7 cellular contexts compared by ENCODE assay signal in genomic region chr17:49557204-49558024, GRCh38. TPM values are rescaled to one million over a fixed set of nuclear protein-coding genes. Genes with fewer than 3 reads are reported as not detected.
DNase-seq lines count a peak whose midpoint lies in the region; ATAC-seq, FAIRE-seq and TF ChIP-seq lines count a peak whose summit lies in the region.

No MANE protein-coding gene starts in this region.

- H4K20me1 ChIP-seq in HepG2 (ENCODE audit: insufficient read depth, low read length): no peaks in the 10 kb centered on the region

- WGBS in HepG2 (ENCODE audit: low lambda C conversion rate): 9% methylated on average over 13 of the region's 13 CpGs

- H3K4me1 ChIP-seq in Panc1 (ENCODE audit: control insufficient read depth, insufficient read depth, low read length) (peaks cover 4% of the 10 kb centered on the region; the same call in 1 of the 2 replicates), HepG2 (ENCODE audit: insufficient read depth, low read length) (peaks cover 37% of the 10 kb centered on the region)

- TF ChIP-seq RAD21 in HepG2 (CRISPR knock-in tag; IDR thresholded peaks at IDR 0.05): no peak

- TF ChIP-seq CTCF in Panc1 (IDR thresholded peaks at IDR 0.05): peak; percentile 87
- TF ChIP-seq CTCF in cardiac fibroblast (IDR thresholded peaks at IDR 0.05; ENCODE audit: low read depth, low read length): peak; percentile 69
- TF ChIP-seq CTCF in HepG2 (CRISPR knock-in tag; IDR thresholded peaks at IDR 0.05): peak; percentile 86

- H3K79me2 ChIP-seq in HepG2 (ENCODE audit: insufficient read depth, low read length): no peaks in the 10 kb centered on the region

- no peak overlapping the region for H3K4me3 ChIP-seq in Panc1 (ENCODE audit: low read depth in 2 of 2, low read length in 2 of 2)
- H3K4me3 ChIP-seq in cardiac fibroblast (replicated peaks in 1 of 2; ENCODE audit: low read depth in 2 of 2, low read length in 2 of 2): no peak overlapping the region
- H3K4me3 ChIP-seq in HepG2 (replicated peaks in 1 of 3; ENCODE audit: insufficient read depth in 1 of 3, low read depth in 2 of 3, low read length in 3 of 3): no peak overlapping the region

- H3K36me3 ChIP-seq in Panc1 (ENCODE audit: control insufficient read depth, insufficient read depth, low read length): no peaks in the 10 kb centered on the region
- H3K36me3 ChIP-seq in HepG2 (replicated peaks in 1 of 2; ENCODE audit: control insufficient read depth in 1 of 2, insufficient read depth in 2 of 2, low read length in 2 of 2): no peaks in the 10 kb centered on the region

- H3K4me2 ChIP-seq in HepG2 (ENCODE audit: low read depth, low read length): no peak overlapping the region

- no peak overlapping the region for H2AFZ ChIP-seq in HepG2 (ENCODE audit: low read length)

- intact Hi-C loops in Panc1 (cut with micrococcal nuclease; ENCODE audit: unreplicated experiment): loop anchor here (2.0 kb wide), 2 partner anchors 121 to 151 kb away; no protein-coding TSS in a partner anchor
- intact Hi-C loops in HepG2 (cut with micrococcal nuclease; ENCODE audit: unreplicated experiment): loop anchor here (1.0 to 10.0 kb wide), 3 partner anchors 43 to 243 kb away; no protein-coding TSS in a partner anchor

- POLR2A ChIA-PET in Panc1 (lab: Charles Lee) (no interaction called here), HepG2 (lab: Yijun Ruan, JAX) (interaction anchor here (1.0 kb wide), 2 partner anchors 60 to 143 kb away, joined by 3 to 6 read pairs; partner anchors contain the start of gene PHB1)

- in situ Hi-C loops in Panc1 (cut with HindIII; ENCODE audit: low pct_unique_long_range_greater_than_20kb, low sequenced_read_pairs) (no loop called here), HepG2 (cut with HindIII; ENCODE audit: extremely low pct_ligation_motif_present, low pct_unique_long_range_greater_than_20kb) (no loop called here)

- no peak for TF ChIP-seq EP300 in HepG2 (IDR thresholded peaks at IDR 0.05; ENCODE audit: low read depth in 2 of 2, low read length in 2 of 2)
- TF ChIP-seq EP300 in HepG2 (CRISPR knock-in tag; IDR thresholded peaks at IDR 0.05; ENCODE audit: borderline replicate concordance): no peak

- H3K9me3 ChIP-seq in Panc1 (ENCODE audit: control insufficient read depth, insufficient read depth, low read depth, low read length) (no peaks in the 10 kb centered on the region), HepG2 (ENCODE audit: low read length) (no peaks in the 10 kb centered on the region)

- H3K27me3 ChIP-seq in Panc1 (ENCODE audit: control insufficient read depth, insufficient read depth, low read length): no peaks in the 10 kb centered on the region
- H3K27me3 ChIP-seq in HepG2 (ENCODE audit: control insufficient read depth in 1 of 2, insufficient read depth in 2 of 2, low read length in 2 of 2): peaks cover 9 to 28% of the 10 kb centered on the region in 2 experiments

- CTCF ChIA-PET in Panc1 (lab: Charles Lee): interaction anchor here (0.6 to 2.6 kb wide), 19 partner anchors 10 to 326 kb away, joined by 3 to 11 read pairs (median 4); partner anchors contain the start of gene PHB1
- CTCF ChIA-PET in HepG2 (lab: Yijun Ruan, JAX; ENCODE audit: low intra/inter-chr PET ratio, low total read pairs): interaction anchor here (0.8 to 3.8 kb wide), 10 partner anchors 10 to 294 kb away, joined by 3 to 75 read pairs (median 6); no protein-coding TSS in a partner anchor

- H3K27ac ChIP-seq in Panc1 (ENCODE audit: low read length): no peak overlapping the region
- no peak overlapping the region for H3K27ac ChIP-seq in HepG2 (ENCODE audit: extremely low read length, insufficient read depth, low read length)

- DNase-seq in Daoy (ENCODE audit: low read depth) (peak; percentile 42), Kasumi-1 (lab: John Stamatoyannopoulos, UW) (peak; percentile 83 to 88), Panc1 (ENCODE audit: low read depth, low spot score) (no peak), cardiac fibroblast (ENCODE audit: low read depth in 2 of 2) (peak; percentile 67 to 71), HepG2 (ENCODE audit: low spot score) (peak; percentile 73)

- peak; percentile 86 for FAIRE-seq in HepG2 (lab: Jason Lieb, UNC)

- no peak overlapping the region for H3K9ac ChIP-seq in HepG2 (ENCODE audit: insufficient read depth, low read depth, low read length)

- no peak for TF ChIP-seq POLR2A in HepG2 (IDR thresholded peaks at IDR 0.05; ENCODE audit: insufficient read depth in 1 of 2, low read depth in 2 of 2, low read length in 2 of 2)

- ATAC-seq in Panc1 (peak; percentile 78), HepG2 (peak; percentile 48), GM21447 (IDR thresholded peaks at IDR 0.05; ENCODE audit: unreplicated experiment) (no peak), HG03095 (IDR thresholded peaks at IDR 0.05; ENCODE audit: unreplicated experiment) (no peak)

- BruUV-seq in Panc1 (replicated peaks; lab: Mats Ljungman, UMichigan): no TSS peak
- BruUV-seq in HepG2 (replicated peaks; lab: Mats Ljungman, UMichigan): no TSS peak

TF ChIP-seq in HepG2, 621 proteins besides CTCF, POLR2A, EP300 and RAD21 (continues in another document):
- TF ChIP-seq GZF1 (CRISPR knock-in tag; IDR thresholded peaks at IDR 0.05) (no peak), TP53 (CRISPR knock-in tag; conservative IDR thresholded peaks at IDR 0.05) (no peak), ZNF12 (CRISPR knock-in tag; IDR thresholded peaks at IDR 0.05) (no peak), STAG1 (CRISPR knock-in tag; IDR thresholded peaks at IDR 0.05) (peak; percentile 84), SAP130 (CRISPR knock-in tag; IDR thresholded peaks at IDR 0.05; ENCODE audit: low read depth) (peak; percentile 34; the same call in 1 of the 2 replicates), ZNF496 (CRISPR knock-in tag; IDR thresholded peaks at IDR 0.05; ENCODE audit: insufficient replicate concordance) (no peak), FLYWCH1 (CRISPR knock-in tag; IDR thresholded peaks at IDR 0.05) (no peak), ZC3H13 (CRISPR knock-in tag; IDR thresholded peaks at IDR 0.05) (no peak), ATM (IDR thresholded peaks at IDR 0.05; ENCODE audit: borderline replicate concordance) (no peak)
- TF ChIP-seq, protein P1, sequence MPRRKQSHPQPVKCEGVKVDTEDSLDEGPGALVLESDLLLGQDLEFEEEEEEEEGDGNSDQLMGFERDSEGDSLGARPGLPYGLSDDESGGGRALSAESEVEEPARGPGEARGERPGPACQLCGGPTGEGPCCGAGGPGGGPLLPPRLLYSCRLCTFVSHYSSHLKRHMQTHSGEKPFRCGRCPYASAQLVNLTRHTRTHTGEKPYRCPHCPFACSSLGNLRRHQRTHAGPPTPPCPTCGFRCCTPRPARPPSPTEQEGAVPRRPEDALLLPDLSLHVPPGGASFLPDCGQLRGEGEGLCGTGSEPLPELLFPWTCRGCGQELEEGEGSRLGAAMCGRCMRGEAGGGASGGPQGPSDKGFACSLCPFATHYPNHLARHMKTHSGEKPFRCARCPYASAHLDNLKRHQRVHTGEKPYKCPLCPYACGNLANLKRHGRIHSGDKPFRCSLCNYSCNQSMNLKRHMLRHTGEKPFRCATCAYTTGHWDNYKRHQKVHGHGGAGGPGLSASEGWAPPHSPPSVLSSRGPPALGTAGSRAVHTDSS (CRISPR knock-in tag; conservative IDR thresholded peaks at IDR 0.05): no peak

RNA-seq across cellular contexts. Expression of gene NXPH3, which starts 18.3 kb away (rescaled TPM):
- total RNA-seq in Daoy (2014; rRNA removed; shearing (Covaris generic)): 0.03 TPM in 1 of 2 replicates, not detected in the other
- total RNA-seq in Panc1 (2021; ENCODE audit: unreplicated experiment) (0.57 TPM), HepG2 (2016; rRNA removed; fragmentation: Illumina TruSeq; extraction: Trizol) (0.04 and 0.08 TPM in 2 replicates)
- 0.23 TPM for polyA plus RNA-seq in Panc1 (2012; ENCODE audit: insufficient read length)
- total RNA-seq in HepG2 (2016; cell fraction: cytosol; rRNA removed; fragmentation: Illumina TruSeq; extraction: Trizol; ENCODE audit: low read depth): not detected in 2 replicates
- total RNA-seq in HepG2 (2016; cell fraction: insoluble cytoplasmic fraction; rRNA removed; fragmentation: Illumina TruSeq; extraction: Trizol): 0.10 and 0.11 TPM in 2 replicates
- not detected in 2 replicates for total RNA-seq in HepG2 (2016; cell fraction: membrane; rRNA removed; fragmentation: Illumina TruSeq; extraction: Trizol)
- total RNA-seq in HepG2 (2016; cell fraction: nucleus; rRNA removed; fragmentation: Illumina TruSeq; extraction: Trizol): not detected in 2 replicates
- 0.48 and 0.58 TPM in 2 replicates for polyA plus RNA-seq in HepG2 (2011; rRNA removed)
- polyA plus RNA-seq in HepG2 (2011; cell fraction: cytosol; rRNA removed): 0.31 and 0.54 TPM in 2 replicates
- polyA plus RNA-seq in HepG2 (2011; cell fraction: nucleus; rRNA removed): 0.52 and 0.95 TPM in 2 replicates
- polyA plus RNA-seq in HepG2 (2012): 0.24 and 0.31 TPM in 2 replicates
- not detected in 2 replicates for polyA plus RNA-seq in HepG2 (2016; cell fraction: cytosol; fragmentation: Illumina TruSeq; extraction: Trizol; ENCODE audit: low read depth)
- polyA plus RNA-seq in HepG2 (2016; cell fraction: insoluble cytoplasmic fraction; fragmentation: Illumina TruSeq; extraction: Trizol; ENCODE audit: low read depth): not detected in 2 replicates
- polyA plus RNA-seq in HepG2 (2016; cell fraction: membrane; fragmentation: Illumina TruSeq; extraction: Trizol; ENCODE audit: low read depth): 0.12 TPM in 1 of 2 replicates, not detected in the other
- 0.16 TPM in 1 of 2 replicates, not detected in the other for polyA plus RNA-seq in HepG2 (2016; cell fraction: nucleus; fragmentation: Illumina TruSeq; extraction: Trizol; ENCODE audit: insufficient read depth, low read depth)
- polyA minus RNA-seq in HepG2 (2011; rRNA and poly(A)+ RNA removed; ENCODE audit: low replicate concordance): 0.28 TPM in 1 of 2 replicates, not detected in the other
- polyA minus RNA-seq in HepG2 (2011; cell fraction: cytosol; rRNA and poly(A)+ RNA removed): not detected in 2 replicates
- 0.26 and 0.50 TPM in 2 replicates for polyA minus RNA-seq in HepG2 (2011; cell fraction: nucleus; rRNA and poly(A)+ RNA removed)

Comparison
In these comparisons a context has a peak if more than half of its experiments do, and no peak if none do; other contexts are left out.
1. ATAC-seq: peak in Panc1 (single experiment) and HepG2 (single experiment); none in GM21447 (single experiment) and HG03095 (single experiment).
2. Peak in every context shown above with its lines, with median percentiles within 50 percentile points of each other: CTCF ChIP-seq.